Comparison of ENCODE assay signal across 22 cellular contexts in genomic region chr13:69644447-69644846, GRCh38.
"Had no signal": no experiment of that assay in that cellular context is flagged by ENCODE, and none has a peak within 500 bp of the region (broad histone marks: within the 10 kb centered on the region; RNA-seq: fewer than 3 reads in every experiment).

No MANE protein-coding gene starts in this region.

- FAIRE-seq: endothelial cell of umbilical vein, frontal cortex, islet of Langerhans, keratinocyte had no signal

- H3K9me3 ChIP-seq: colonic mucosa had no signal

- H3K4me2 ChIP-seq: hepatocyte had no signal

- H3K27ac Mint-ChIP-seq: dendritic cell treated with granulocyte-macrophage colony-stimulating factor and Interleukin-4, amounts not matched to agents 40 ng/mL and 50 ng/mL, for 4 days; effector memory CD8-positive, alpha-beta T cell; naive thymus-derived CD4-positive, alpha-beta T cell had no signal

- H3K79me2 ChIP-seq: hepatocyte had no signal

- DNase-seq: colonic mucosa; cortex of kidney; effector CD8-positive, alpha-beta T cell; effector memory CD8-positive, alpha-beta T cell; foreskin keratinocyte; heart left ventricle; hypothalamus; left cardiac atrium; left lung; left ventricle myocardium superior; lower lobe of right lung; mesenchymal stem cell; midbrain; naive thymus-derived CD4-positive, alpha-beta T cell had no signal

- H3K36me3 ChIP-seq: colonic mucosa, esophagus muscularis mucosa, gastroesophageal sphincter, heart left ventricle, left lung, lower lobe of right lung had no signal

- ATAC-seq: effector memory CD8-positive, alpha-beta T cell; foreskin keratinocyte; gastroesophageal sphincter; heart left ventricle; left cardiac atrium; left lung; left ventricle myocardium superior; lower lobe of right lung; naive thymus-derived CD4-positive, alpha-beta T cell had no signal

- H3K4me1 Mint-ChIP-seq: naive thymus-derived CD4-positive, alpha-beta T cell had no signal

- H3K4me3 ChIP-seq: colonic mucosa, esophagus muscularis mucosa, gastroesophageal sphincter, heart left ventricle, hepatocyte, left lung, lower lobe of right lung had no signal

- H3K27me3 Mint-ChIP-seq: dendritic cell treated with granulocyte-macrophage colony-stimulating factor and Interleukin-4, amounts not matched to agents 40 ng/mL and 50 ng/mL, for 4 days; effector memory CD8-positive, alpha-beta T cell; naive thymus-derived CD4-positive, alpha-beta T cell had no signal

- H3K36me3 Mint-ChIP-seq: naive thymus-derived CD4-positive, alpha-beta T cell had no signal

- H3K4me3 Mint-ChIP-seq: dendritic cell treated with granulocyte-macrophage colony-stimulating factor and Interleukin-4, amounts not matched to agents 40 ng/mL and 50 ng/mL, for 4 days; effector memory CD8-positive, alpha-beta T cell; naive thymus-derived CD4-positive, alpha-beta T cell had no signal

- H3K27ac ChIP-seq: colonic mucosa, esophagus muscularis mucosa, foreskin keratinocyte, gastroesophageal sphincter, heart left ventricle, hepatocyte, left lung, lower lobe of right lung had no signal

- H2AFZ ChIP-seq: hepatocyte had no signal

- H3K27me3 ChIP-seq: colonic mucosa, esophagus muscularis mucosa, foreskin keratinocyte, gastroesophageal sphincter, heart left ventricle, hepatocyte, left lung had no signal

- H3K4me1 ChIP-seq: colonic mucosa, esophagus muscularis mucosa, foreskin keratinocyte, gastroesophageal sphincter, heart left ventricle, left lung, lower lobe of right lung had no signal
